Comparison of ENCODE assay signal across 8 cellular contexts in genomic region chr4:25233737-25234389, GRCh38. TPM values are rescaled to one million over a fixed set of nuclear protein-coding genes. Genes with fewer than 3 reads are reported as not detected.
DNase-seq lines count a peak whose midpoint lies in the region; ATAC-seq, FAIRE-seq and TF ChIP-seq lines count a peak whose summit lies in the region.

Gene PI4K2B, plus strand, starts transcription at chr4:25234033. Its CDS starts 131 bp downstream, at chr4:25234164.

- peak within 1 kb of the TSS; percentile 96 for H3K4me3 Mint-ChIP-seq in activated naive CD8-positive, alpha-beta T cell
- H3K4me3 Mint-ChIP-seq in glutamatergic neuron (ENCODE audit: unreplicated experiment): peak within 1 kb of the TSS; percentile 88

- H3K4me1 Mint-ChIP-seq in activated naive CD8-positive, alpha-beta T cell (ENCODE audit: low read depth): peaks cover 37% of the 10 kb centered on the region
- H3K4me1 Mint-ChIP-seq in glutamatergic neuron (ENCODE audit: low read depth, unreplicated experiment): no peaks in the 10 kb centered on the region

- no peaks in the 10 kb centered on the region for H3K27me3 Mint-ChIP-seq in activated naive CD8-positive, alpha-beta T cell
- H3K27me3 Mint-ChIP-seq in glutamatergic neuron (ENCODE audit: unreplicated experiment): peaks cover 5% of the 10 kb centered on the region

- peak; percentile 66 for ATAC-seq in HG02623 (IDR thresholded peaks at IDR 0.05; ENCODE audit: unreplicated experiment)
- ATAC-seq in pancreas: peak; percentile 87 to 95 (median 94)

- TF ChIP-seq CTCF in GM10266 (IDR thresholded peaks at IDR 0.05; ENCODE audit: control insufficient read depth, insufficient read depth, low read depth, missing control alignments): no peak
- TF ChIP-seq CTCF in glutamatergic neuron (IDR thresholded peaks at IDR 0.05; ENCODE audit: partially characterized antibody, unreplicated experiment): no peak
- TF ChIP-seq CTCF in pancreas (IDR thresholded peaks at IDR 0.05): no peak
- no peak for TF ChIP-seq CTCF in tibial artery (IDR thresholded peaks at IDR 0.05)

- WGBS in pancreas, 2 donors: 0% methylated on average over 50 to 72 of the region's 72 CpGs

- peaks cover 7% of the 10 kb centered on the region for H3K36me3 Mint-ChIP-seq in activated naive CD8-positive, alpha-beta T cell
- H3K36me3 Mint-ChIP-seq in glutamatergic neuron (ENCODE audit: unreplicated experiment): peaks cover 28% of the 10 kb centered on the region

- H3K4me3 ChIP-seq in pancreas: peak within 1 kb of the TSS; percentile 70 to 99 (median 96)
- peak within 1 kb of the TSS; percentile 67 to 93 for H3K4me3 ChIP-seq in tibial artery

- H3K9me3 ChIP-seq in pancreas (no peaks in the 10 kb centered on the region), tibial artery (peaks cover 0 to 6% (median 2%) of the 10 kb centered on the region in 3 donors)

- no peak for FAIRE-seq in pancreas (lab: Jason Lieb, UNC)

- H3K9me3 Mint-ChIP-seq in activated naive CD8-positive, alpha-beta T cell (ENCODE audit: low read depth): no peaks in the 10 kb centered on the region
- peaks cover 14% of the 10 kb centered on the region for H3K9me3 Mint-ChIP-seq in glutamatergic neuron (ENCODE audit: unreplicated experiment)

- H3K36me3 ChIP-seq in pancreas: no peaks in the 10 kb centered on the region
- no peaks in the 10 kb centered on the region for H3K36me3 ChIP-seq in tibial artery

- intact Hi-C loops in pancreas (cut with DNase I) (no loop called here), tibial artery (cut with DNase I; ENCODE audit: low total_unique reads) (loop anchor here (5.0 kb wide), 2 partner anchors 62 to 78 kb away; partner anchors contain the start of gene ZCCHC4)

- H3K27me3 ChIP-seq in pancreas: no peaks in the 10 kb centered on the region
- H3K27me3 ChIP-seq in tibial artery: no peaks in the 10 kb centered on the region

- H3K27ac Mint-ChIP-seq in activated naive CD8-positive, alpha-beta T cell: peak within 1 kb of the TSS; percentile 91
- H3K27ac Mint-ChIP-seq in glutamatergic neuron (ENCODE audit: unreplicated experiment): peak within 1 kb of the TSS; percentile 22

- H3K27ac ChIP-seq in pancreas (peak within 1 kb of the TSS; percentile 93 to 97 (median 94)), tibial artery (peak within 1 kb of the TSS; percentile 89 to 98)

- H3K4me1 ChIP-seq in pancreas (peaks cover 0 to 7% (median 5%) of the 10 kb centered on the region in 3 donors), tibial artery (peaks cover 0 to 8% (median 2%) of the 10 kb centered on the region in 4 donors)

- DNase-seq in GM10266 (ENCODE audit: extremely low spot score) (peak; percentile 94), NCI-H1105 (lab: John Stamatoyannopoulos, UW) (peak; percentile 73), SKM-1 treated with dmso at 0.1 percent for 144 hours (lab: John Stamatoyannopoulos, UW; ENCODE audit: unreplicated experiment) (peak; percentile 83), glutamatergic neuron (peak; percentile 90), pancreas (peak; percentile 92 to 99 (median 96)), tibial artery (peak; percentile 79 to 90)

RNA-seq across cellular contexts. Expression of gene PI4K2B, which starts in this region (rescaled TPM):
- total RNA-seq in glutamatergic neuron (ENCODE audit: unreplicated experiment) (2.9 TPM), pancreas (1 to 10 TPM; 4.5 to 7.3 (median 6.1) TPM)
- 1 to 10 TPM; 3.3 to 5.8 TPM for polyA plus RNA-seq in pancreas

Comparison
In these comparisons a context has a peak if more than half of its experiments do, and no peak if none do; other contexts are left out.
1. Peak in every context shown above with its lines: DNase-seq, ATAC-seq, H3K4me3 ChIP-seq and H3K27ac ChIP-seq.